In the genomic region with DNA sequence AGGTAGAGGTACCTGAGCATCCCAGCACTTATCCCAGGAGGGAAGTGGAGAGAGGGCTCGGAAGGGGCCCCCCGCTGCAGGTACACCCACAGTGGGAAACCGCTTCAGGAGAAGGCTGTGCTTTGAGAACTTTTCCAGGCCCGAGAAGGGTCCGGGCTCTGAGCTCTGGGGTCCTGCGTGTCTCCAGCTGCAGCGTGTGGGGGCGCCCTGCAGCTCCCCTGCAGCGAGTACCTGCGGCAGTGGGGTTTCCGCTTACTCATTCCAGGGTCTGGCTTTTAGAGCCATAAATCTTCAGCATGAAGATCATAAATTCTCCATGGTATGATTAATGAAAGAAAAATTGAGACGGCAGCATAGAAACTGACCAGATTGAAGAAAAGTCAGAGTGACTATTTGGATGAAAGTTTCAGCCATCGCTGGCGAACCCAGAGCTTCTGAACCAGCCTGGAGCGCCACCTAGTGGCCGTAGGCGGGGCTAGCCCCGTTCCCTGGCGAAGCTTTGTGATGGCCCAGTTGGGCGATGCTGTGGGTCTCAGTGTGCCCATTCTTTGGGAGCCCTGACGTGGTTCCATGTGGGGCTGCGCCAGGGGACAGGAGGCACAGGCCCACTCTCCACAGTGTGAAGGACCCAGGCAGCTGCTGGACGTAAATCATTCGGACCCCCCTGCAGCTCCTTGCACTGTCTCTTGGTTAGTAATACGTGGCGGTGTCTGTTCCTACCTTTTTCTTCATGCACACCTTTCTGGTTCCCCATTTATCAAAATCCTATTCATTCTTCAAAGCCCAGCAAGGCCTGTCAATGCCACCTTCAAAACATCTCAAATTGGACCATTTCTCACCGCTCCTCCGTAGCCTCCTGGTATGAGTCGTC, we compare ENCODE assay signal across 8 cellular contexts.
DNase-seq lines count a peak whose midpoint lies in the region; ATAC-seq and TF ChIP-seq lines count a peak whose summit lies in the region.

No MANE protein-coding gene starts in this region.

- POLR2A ChIA-PET in activated CD8-positive, alpha-beta T cell treated with anti-CD3 and anti-CD28 coated beads for 36 hours (lab: Charles Lee), result interaction anchor here (1.3 kb wide), 1 partner anchor 14 kb away, joined by 3 read pairs; no protein-coding TSS in a partner anchor

- H3K27me3 Mint-ChIP-seq in activated CD8-positive, alpha-beta T cell treated with anti-CD3 and anti-CD28 coated beads for 36 hours, result peaks cover 5% of the 10 kb centered on the region
- peaks cover 19% of the 10 kb centered on the region for H3K27me3 Mint-ChIP-seq in memory B cell

- H3K9me3 ChIP-seq in BLaER1 treated with 17β-estradiol and CSF1 and Interleukin-3, amounts not matched to agents 10 nM and 100 nM (replicated peaks in 1 of 11), result no peaks in the 10 kb centered on the region

- peak; percentile 95 for TF ChIP-seq CTCF in activated CD8-positive, alpha-beta T cell treated with anti-CD3 and anti-CD28 coated beads for 36 hours (IDR thresholded peaks at IDR 0.05)

- peaks cover 0 to 71% (median 0%) of the 10 kb centered on the region in 11 experiments; a peak in 5 of 22 replicates for H3K27me3 ChIP-seq in BLaER1 treated with 17β-estradiol and CSF1 and Interleukin-3, amounts not matched to agents 10 nM and 100 nM

- intact Hi-C loops in activated CD8-positive, alpha-beta T cell treated with anti-CD3 and anti-CD28 coated beads for 36 hours (cut with micrococcal nuclease), result loop anchor here (1.0 kb wide), 1 partner anchor 140 kb away; no protein-coding TSS in a partner anchor

- peak; percentile 49 for DNase-seq in HCEC 1CT
- DNase-seq in NCI-H345 (lab: John Stamatoyannopoulos, UW), result peak; percentile 74
- DNase-seq in activated CD8-positive, alpha-beta T cell treated with anti-CD3 and anti-CD28 coated beads for 36 hours, result peak; percentile 81
- peak; percentile 89 for DNase-seq in ecto neural progenitor cell (ENCODE audit: low spot score)
- DNase-seq in memory B cell (ENCODE audit: low spot score in 2 of 2), result peak; percentile 75 to 79
- peak; percentile 14 to 20 for DNase-seq in stimulated activated CD8-positive, alpha-beta memory T cell treated with anti-CD3 and anti-CD28 coated beads, Interleukin-15, amount 100 ng/mL, for 4 hours (ENCODE audit: low read depth in 2 of 2)

- H3K4me3 ChIP-seq in BLaER1 treated with 17β-estradiol and CSF1 and Interleukin-3, amounts not matched to agents 10 nM and 100 nM, result no peak overlapping the region

- H3K4me2 ChIP-seq in BLaER1 treated with 17β-estradiol and CSF1 and Interleukin-3, amounts not matched to agents 10 nM and 100 nM, result peak overlapping the region; percentile 54 to 94 (median 82)

- no peak overlapping the region for H3K27ac Mint-ChIP-seq in activated CD8-positive, alpha-beta T cell treated with anti-CD3 and anti-CD28 coated beads for 36 hours
- no peak overlapping the region for H3K27ac Mint-ChIP-seq in memory B cell

- no peaks in the 10 kb centered on the region for H3K9me3 Mint-ChIP-seq in activated CD8-positive, alpha-beta T cell treated with anti-CD3 and anti-CD28 coated beads for 36 hours
- no peaks in the 10 kb centered on the region for H3K9me3 Mint-ChIP-seq in memory B cell

- no peaks in the 10 kb centered on the region for H3K36me3 Mint-ChIP-seq in activated CD8-positive, alpha-beta T cell treated with anti-CD3 and anti-CD28 coated beads for 36 hours (ENCODE audit: low read depth)
- H3K36me3 Mint-ChIP-seq in memory B cell, result no peaks in the 10 kb centered on the region

- peaks cover 13 to 73% (median 62%) of the 10 kb centered on the region in 10 experiments for H3K4me1 ChIP-seq in BLaER1 treated with 17β-estradiol and CSF1 and Interleukin-3, amounts not matched to agents 10 nM and 100 nM

- CTCF ChIA-PET in activated CD8-positive, alpha-beta T cell treated with anti-CD3 and anti-CD28 coated beads for 36 hours (lab: Charles Lee), result interaction anchor here (0.6 to 5.3 kb wide), 53 partner anchors 9 to 692 kb away, joined by 3 to 71 read pairs (median 4); no protein-coding TSS in a partner anchor

- H4K20me1 ChIP-seq in BLaER1 treated with 17β-estradiol and CSF1 and Interleukin-3, amounts not matched to agents 10 nM and 100 nM, result peaks cover 0 to 76% (median 4%) of the 10 kb centered on the region in 11 experiments; a peak in 5 of 22 replicates

- H3K9ac ChIP-seq in BLaER1 treated with 17β-estradiol and CSF1 and Interleukin-3, amounts not matched to agents 10 nM and 100 nM, result peak overlapping the region in 4 of 11 experiments; percentile 7 to 36 (median 15); a peak in 3 of 22 replicates

- peak overlapping the region in 2 of 11 experiments; percentile 18 to 28; a peak in 1 of 22 replicates for H3K27ac ChIP-seq in BLaER1 treated with 17β-estradiol and CSF1 and Interleukin-3, amounts not matched to agents 10 nM and 100 nM

- no peaks in the 10 kb centered on the region for H3K36me3 ChIP-seq in BLaER1 treated with 17β-estradiol and CSF1 and Interleukin-3, amounts not matched to agents 10 nM and 100 nM

- no peak overlapping the region for H3K4me3 Mint-ChIP-seq in activated CD8-positive, alpha-beta T cell treated with anti-CD3 and anti-CD28 coated beads for 36 hours
- no peak overlapping the region for H3K4me3 Mint-ChIP-seq in memory B cell

- peak; percentile 85 for ATAC-seq in activated CD8-positive, alpha-beta T cell treated with anti-CD3 and anti-CD28 coated beads for 36 hours
- ATAC-seq in memory B cell (ENCODE audit: low read depth) (peak; percentile 78), GM21717 (IDR thresholded peaks at IDR 0.05; ENCODE audit: unreplicated experiment) (no peak)

- H3K4me1 Mint-ChIP-seq in activated CD8-positive, alpha-beta T cell treated with anti-CD3 and anti-CD28 coated beads for 36 hours (ENCODE audit: low read depth), result peaks cover 3% of the 10 kb centered on the region
- peaks cover 2% of the 10 kb centered on the region for H3K4me1 Mint-ChIP-seq in memory B cell

Comparison
In these comparisons a context has a peak if more than half of its experiments do, and no peak if none do; other contexts are left out.
1. DNase-seq: peak in every context shown above with its lines; median percentile 89 in ecto neural progenitor cell; 81 in activated CD8-positive, alpha-beta T cell treated with anti-CD3 and anti-CD28 coated beads for 36 hours; 77 in memory B cell; 74 in NCI-H345; 49 in HCEC 1CT; 17 in stimulated activated CD8-positive, alpha-beta memory T cell treated with anti-CD3 and anti-CD28 coated beads, Interleukin-15, amount 100 ng/mL, for 4 hours.